25 cellular contexts compared by ENCODE assay signal in the genomic region with DNA sequence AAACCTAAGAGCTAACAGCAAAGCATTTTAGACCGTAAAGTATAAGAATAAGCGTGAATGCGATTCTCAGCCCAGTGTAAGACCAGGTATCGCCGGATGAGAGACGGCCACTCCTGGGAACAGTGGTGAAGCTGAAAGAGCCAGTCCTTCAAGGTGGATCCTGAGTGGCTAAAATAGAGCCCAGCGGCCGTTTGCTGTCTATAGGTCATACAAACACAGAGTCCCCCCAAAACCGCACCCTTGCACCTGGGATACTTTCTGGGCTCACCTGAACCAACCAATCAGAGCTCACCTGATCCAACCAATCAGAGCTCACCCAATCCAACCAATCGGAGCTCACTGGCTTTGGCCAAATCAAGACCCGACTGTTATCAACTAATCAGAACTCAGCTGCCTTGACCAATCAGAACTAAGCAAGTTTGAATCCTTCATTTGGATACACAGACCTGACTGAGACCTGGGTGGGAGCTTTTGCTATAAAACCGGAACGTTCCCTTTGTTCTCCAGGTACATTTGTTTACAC.
A peak's percentile ranks its signal among the peaks of the same experiment; 100 is the strongest.
DNase-seq lines count a peak whose midpoint lies in the region; ATAC-seq and TF ChIP-seq lines count a peak whose summit lies in the region.
"Had no signal": no experiment of that assay in that cellular context is flagged by ENCODE, and none has a peak within 500 bp of the region (broad histone marks: within the 10 kb centered on the region; RNA-seq: fewer than 3 reads in every experiment).

No MANE protein-coding gene starts in this region.

- TF ChIP-seq EP300 in sigmoid colon (IDR thresholded peaks at IDR 0.05) = no peak

- H3K27ac ChIP-seq in left ventricle myocardium inferior (replicated peaks) (peak overlapping the region; percentile 95), sigmoid colon (no peak overlapping the region)
- H3K27ac ChIP-seq: HL-60, Peyer's patch had no signal

- no peak for TF ChIP-seq POLR2A in sigmoid colon (IDR thresholded peaks at IDR 0.05)

- H3K36me3 ChIP-seq in left ventricle myocardium inferior (no peaks in the 10 kb centered on the region), sigmoid colon (no peaks in the 10 kb centered on the region)
- H3K36me3 ChIP-seq: HAP-1, Peyer's patch had no signal

- ATAC-seq in Right ventricle myocardium superior (ENCODE audit: poor library complexity) = no peak
- no peak for ATAC-seq in left ventricle myocardium superior
- no peak for ATAC-seq in omental fat pad (ENCODE audit: low FRiP score)
- ATAC-seq: CD8-positive, alpha-beta T cell; HepG2 had no signal

- peaks cover 54% of the 10 kb centered on the region for H3K4me1 ChIP-seq in left ventricle myocardium inferior
- H3K4me1 ChIP-seq in sigmoid colon = peaks cover 0 to 14% (median 10%) of the 10 kb centered on the region in 4 donors
- H3K4me1 ChIP-seq: HAP-1, Peyer's patch had no signal

- DNase-seq in Right ventricle myocardium superior = peak; percentile 33
- no peak for DNase-seq in left ventricle myocardium superior
- no peak for DNase-seq in left ventricle myocardium inferior
- peak; percentile 49 for DNase-seq in sigmoid colon
- no peak for DNase-seq in omental fat pad (ENCODE audit: low spot score)
- DNase-seq in stimulated activated CD4-positive, alpha-beta T cell treated with anti-CD3 and anti-CD28 coated beads, Interleukin-12 subunit alpha, Interleukin-12 subunit beta, amount 100 ng/mL, for 4 hours = no peak
- DNase-seq in activated gamma-delta T cell treated with Interleukin-2 at 50 U/mL for 16 hours = no peak
- DNase-seq: AML-193; C1 segment of cervical spinal cord; Calu3; CD8-positive, alpha-beta T cell; DMS153; KBM-7; MM.1S; NCI-H1048; NCI-H1436 treated with DMSO at 0.1 percent for 48 hours; NCI-H1930; NCI-H2171; NCI-H345; NCI-H524; NCI-H82; Peyer's patch had no signal

- H3K9me3 ChIP-seq in left ventricle myocardium inferior (replicated peaks) (no peaks in the 10 kb centered on the region), sigmoid colon (no peaks in the 10 kb centered on the region)
- H3K9me3 ChIP-seq: HAP-1, Peyer's patch had no signal

- H3K4me3 ChIP-seq in left ventricle myocardium inferior = no peak overlapping the region
- H3K4me3 ChIP-seq in sigmoid colon = no peak overlapping the region
- H3K4me3 ChIP-seq: HAP-1, Peyer's patch had no signal

- WGBS in sigmoid colon, 2 donors = 84 to 94% methylated on average over 13 of the region's 13 CpGs

- intact Hi-C loops in Right ventricle myocardium superior (cut with DNase I) = no loop called here
- intact Hi-C loops in left ventricle myocardium superior (cut with micrococcal nuclease) = no loop called here
- intact Hi-C loops in left ventricle myocardium inferior (cut with micrococcal nuclease) = no loop called here
- intact Hi-C loops in sigmoid colon (cut with DNase I) = no loop called here

- H3K27me3 ChIP-seq in left ventricle myocardium inferior (ENCODE audit: low read depth) (no peaks in the 10 kb centered on the region), sigmoid colon (no peaks in the 10 kb centered on the region)
- H3K27me3 ChIP-seq: Peyer's patch had no signal

- TF ChIP-seq CTCF in left ventricle myocardium inferior (IDR thresholded peaks at IDR 0.05; ENCODE audit: borderline replicate concordance) = no peak
- no peak for TF ChIP-seq CTCF in sigmoid colon (IDR thresholded peaks at IDR 0.05)
- no peak for TF ChIP-seq CTCF in omental fat pad (IDR thresholded peaks at IDR 0.05)

Comparison
In these comparisons a context has a peak if more than half of its experiments do, and no peak if none do; other contexts are left out.
1. DNase-seq: peak in Right ventricle myocardium superior (single experiment) and sigmoid colon (single experiment); none in left ventricle myocardium superior (single experiment), left ventricle myocardium inferior (single experiment), omental fat pad (single experiment), stimulated activated CD4-positive, alpha-beta T cell treated with anti-CD3 and anti-CD28 coated beads, Interleukin-12 subunit alpha, Interleukin-12 subunit beta, amount 100 ng/mL, for 4 hours (single experiment) and activated gamma-delta T cell treated with Interleukin-2 at 50 U/mL for 16 hours (single experiment).